1 cellular context compared by ENCODE assay signal in the genomic region with DNA sequence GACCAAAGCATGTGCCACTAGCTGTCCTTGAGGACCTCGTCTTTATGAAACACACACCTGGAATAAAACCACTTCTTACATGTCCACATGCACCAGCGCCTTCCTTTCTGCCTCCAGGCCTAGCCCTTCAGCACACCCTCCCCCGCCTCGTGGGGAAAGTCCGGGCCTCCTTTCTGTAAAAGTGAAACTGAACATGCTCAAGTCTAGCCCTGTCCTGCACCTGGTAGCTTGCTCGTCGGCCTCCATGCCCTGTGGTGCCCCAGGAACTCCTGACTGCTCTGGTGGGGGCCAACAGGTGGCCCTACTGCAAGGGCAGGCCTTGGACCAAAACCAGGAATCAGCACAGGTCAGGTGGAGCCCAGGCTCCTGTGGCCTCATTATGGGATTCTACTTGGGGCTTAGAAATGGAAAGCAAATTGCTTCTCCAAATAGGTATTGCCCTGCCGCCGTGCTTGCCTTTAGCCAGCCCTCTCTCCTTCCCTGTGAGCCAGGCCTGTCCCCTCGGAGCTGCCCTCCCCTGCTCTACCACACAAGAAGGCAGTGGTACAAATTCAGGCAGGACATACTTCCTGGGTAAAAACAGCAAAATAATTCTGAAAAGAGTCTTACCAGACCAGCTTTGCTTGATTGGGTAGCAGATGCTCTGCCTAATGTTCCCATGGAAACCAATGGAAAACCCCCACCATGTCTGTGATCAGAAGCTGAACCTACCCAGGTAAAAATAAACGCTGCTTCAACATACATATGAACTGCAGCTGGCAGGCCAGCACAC.
TF ChIP-seq lines count a peak whose summit lies in the region.

No MANE protein-coding gene starts in this region.

TF ChIP-seq in GM12878, 131 proteins besides CTCF, POLR2A, EP300 and RAD21 (continued from another document and continues in another):
- TF ChIP-seq MYC (IDR thresholded peaks at IDR 0.05; ENCODE audit: insufficient read depth, insufficient read length, insufficient replicate concordance, low read length, severe bottlenecking) (no peak), SMARCA5 (IDR thresholded peaks at IDR 0.05) (0 out of 2 replicates have a peak, but pooled peaks have one; percentile 36), POU2F2 (IDR thresholded peaks at IDR 0.05; ENCODE audit: borderline replicate concordance, low read depth, low read length) (peak; percentile 22; the same call in 1 of the 3 replicates), RCOR1 (conservative IDR thresholded peaks at IDR 0.05; ENCODE audit: low read depth, low read length) (0 out of 2 replicates have a peak, but pooled peaks have one; percentile 16), TCF7 (IDR thresholded peaks at IDR 0.05; ENCODE audit: borderline replicate concordance) (no peak), DPF2 (IDR thresholded peaks at IDR 0.05) (peak; percentile 77), ZNF207 (IDR thresholded peaks at IDR 0.05; ENCODE audit: borderline replicate concordance) (peak; percentile 48; the same call in 1 of the 2 replicates), GATAD2B (conservative IDR thresholded peaks at IDR 0.05; ENCODE audit: low read depth) (peak; percentile 76), EED (IDR thresholded peaks at IDR 0.05; ENCODE audit: low read depth) (peak; percentile 71), BHLHE40 (IDR thresholded peaks at IDR 0.05; ENCODE audit: borderline replicate concordance in 1 of 2, low read depth in 2 of 2, low read length in 1 of 2) (peak; percentile 32 to 34; a peak in 2 of 4 replicates), HDGF (IDR thresholded peaks at IDR 0.05) (no peak), RUNX3 (IDR thresholded peaks at IDR 0.05; ENCODE audit: low read length) (peak; percentile 60), SMAD5 (IDR thresholded peaks at IDR 0.05; ENCODE audit: low read depth) (peak; percentile 53), TBL1XR1 (IDR thresholded peaks at IDR 0.05; ENCODE audit: low read depth, low read length) (peak; percentile 66; the same call in 1 of the 2 replicates), SP1 (IDR thresholded peaks at IDR 0.05; ENCODE audit: low read depth, low read length) (peak; percentile 57), SMAD1 (IDR thresholded peaks at IDR 0.05; ENCODE audit: low read depth, partially characterized antibody) (no peak), EGR1 (IDR thresholded peaks at IDR 0.05; ENCODE audit: borderline replicate concordance in 1 of 2, low read depth in 2 of 2, low read length in 2 of 2) (peak in 1 of 2 experiments; percentile 75; a peak in 1 of 3 replicates), CHD2 (IDR thresholded peaks at IDR 0.05; ENCODE audit: borderline replicate concordance, low read depth, low read length) (peak; percentile 75), POLR2AphosphoS5 (IDR thresholded peaks at IDR 0.05; ENCODE audit: low read length) (peak; percentile 69; the same call in 1 of the 2 replicates), RELA (IDR thresholded peaks at IDR 0.05; ENCODE audit: borderline replicate concordance, partially characterized antibody) (peak; percentile 78), ETV6 (conservative IDR thresholded peaks at IDR 0.05 in 1 of 2, IDR thresholded peaks at IDR 0.05 in 1 of 2; ENCODE audit: borderline replicate concordance in 1 of 2, low read depth in 1 of 2) (0 out of 4 replicates have a peak, but pooled peaks of 1 of the 2 experiments have one; percentile 55), EZH2 (IDR thresholded peaks at IDR 0.05; ENCODE audit: borderline replicate concordance, control insufficient read depth, low read depth, low read length) (no peak)
- TF ChIP-seq, protein P1, sequence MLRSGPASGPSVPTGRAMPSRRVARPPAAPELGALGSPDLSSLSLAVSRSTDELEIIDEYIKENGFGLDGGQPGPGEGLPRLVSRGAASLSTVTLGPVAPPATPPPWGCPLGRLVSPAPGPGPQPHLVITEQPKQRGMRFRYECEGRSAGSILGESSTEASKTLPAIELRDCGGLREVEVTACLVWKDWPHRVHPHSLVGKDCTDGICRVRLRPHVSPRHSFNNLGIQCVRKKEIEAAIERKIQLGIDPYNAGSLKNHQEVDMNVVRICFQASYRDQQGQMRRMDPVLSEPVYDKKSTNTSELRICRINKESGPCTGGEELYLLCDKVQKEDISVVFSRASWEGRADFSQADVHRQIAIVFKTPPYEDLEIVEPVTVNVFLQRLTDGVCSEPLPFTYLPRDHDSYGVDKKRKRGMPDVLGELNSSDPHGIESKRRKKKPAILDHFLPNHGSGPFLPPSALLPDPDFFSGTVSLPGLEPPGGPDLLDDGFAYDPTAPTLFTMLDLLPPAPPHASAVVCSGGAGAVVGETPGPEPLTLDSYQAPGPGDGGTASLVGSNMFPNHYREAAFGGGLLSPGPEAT (IDR thresholded peaks at IDR 0.05; ENCODE audit: low read depth), result peak; percentile 81; the same call in 1 of the 2 replicates
- TF ChIP-seq, protein P2, sequence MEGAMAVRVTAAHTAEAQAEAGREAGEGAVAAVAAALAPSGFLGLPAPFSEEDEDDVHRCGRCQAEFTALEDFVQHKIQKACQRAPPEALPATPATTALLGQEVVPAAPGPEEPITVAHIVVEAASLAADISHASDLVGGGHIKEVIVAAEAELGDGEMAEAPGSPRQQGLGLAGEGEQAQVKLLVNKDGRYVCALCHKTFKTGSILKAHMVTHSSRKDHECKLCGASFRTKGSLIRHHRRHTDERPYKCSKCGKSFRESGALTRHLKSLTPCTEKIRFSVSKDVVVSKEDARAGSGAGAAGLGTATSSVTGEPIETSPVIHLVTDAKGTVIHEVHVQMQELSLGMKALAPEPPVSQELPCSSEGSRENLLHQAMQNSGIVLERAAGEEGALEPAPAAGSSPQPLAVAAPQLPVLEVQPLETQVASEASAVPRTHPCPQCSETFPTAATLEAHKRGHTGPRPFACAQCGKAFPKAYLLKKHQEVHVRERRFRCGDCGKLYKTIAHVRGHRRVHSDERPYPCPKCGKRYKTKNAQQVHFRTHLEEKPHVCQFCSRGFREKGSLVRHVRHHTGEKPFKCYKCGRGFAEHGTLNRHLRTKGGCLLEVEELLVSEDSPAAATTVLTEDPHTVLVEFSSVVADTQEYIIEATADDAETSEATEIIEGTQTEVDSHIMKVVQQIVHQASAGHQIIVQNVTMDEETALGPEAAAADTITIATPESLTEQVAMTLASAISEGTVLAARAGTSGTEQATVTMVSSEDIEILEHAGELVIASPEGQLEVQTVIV (IDR thresholded peaks at IDR 0.05; ENCODE audit: borderline replicate concordance, partially characterized antibody), result no peak
- TF ChIP-seq, protein P3, sequence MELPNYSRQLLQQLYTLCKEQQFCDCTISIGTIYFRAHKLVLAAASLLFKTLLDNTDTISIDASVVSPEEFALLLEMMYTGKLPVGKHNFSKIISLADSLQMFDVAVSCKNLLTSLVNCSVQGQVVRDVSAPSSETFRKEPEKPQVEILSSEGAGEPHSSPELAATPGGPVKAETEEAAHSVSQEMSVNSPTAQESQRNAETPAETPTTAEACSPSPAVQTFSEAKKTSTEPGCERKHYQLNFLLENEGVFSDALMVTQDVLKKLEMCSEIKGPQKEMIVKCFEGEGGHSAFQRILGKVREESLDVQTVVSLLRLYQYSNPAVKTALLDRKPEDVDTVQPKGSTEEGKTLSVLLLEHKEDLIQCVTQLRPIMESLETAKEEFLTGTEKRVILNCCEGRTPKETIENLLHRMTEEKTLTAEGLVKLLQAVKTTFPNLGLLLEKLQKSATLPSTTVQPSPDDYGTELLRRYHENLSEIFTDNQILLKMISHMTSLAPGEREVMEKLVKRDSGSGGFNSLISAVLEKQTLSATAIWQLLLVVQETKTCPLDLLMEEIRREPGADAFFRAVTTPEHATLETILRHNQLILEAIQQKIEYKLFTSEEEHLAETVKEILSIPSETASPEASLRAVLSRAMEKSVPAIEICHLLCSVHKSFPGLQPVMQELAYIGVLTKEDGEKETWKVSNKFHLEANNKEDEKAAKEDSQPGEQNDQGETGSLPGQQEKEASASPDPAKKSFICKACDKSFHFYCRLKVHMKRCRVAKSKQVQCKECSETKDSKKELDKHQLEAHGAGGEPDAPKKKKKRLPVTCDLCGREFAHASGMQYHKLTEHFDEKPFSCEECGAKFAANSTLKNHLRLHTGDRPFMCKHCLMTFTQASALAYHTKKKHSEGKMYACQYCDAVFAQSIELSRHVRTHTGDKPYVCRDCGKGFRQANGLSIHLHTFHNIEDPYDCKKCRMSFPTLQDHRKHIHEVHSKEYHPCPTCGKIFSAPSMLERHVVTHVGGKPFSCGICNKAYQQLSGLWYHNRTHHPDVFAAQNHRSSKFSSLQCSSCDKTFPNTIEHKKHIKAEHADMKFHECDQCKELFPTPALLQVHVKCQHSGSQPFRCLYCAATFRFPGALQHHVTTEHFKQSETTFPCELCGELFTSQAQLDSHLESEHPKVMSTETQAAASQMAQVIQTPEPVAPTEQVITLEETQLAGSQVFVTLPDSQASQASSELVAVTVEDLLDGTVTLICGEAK (IDR thresholded peaks at IDR 0.05; ENCODE audit: borderline replicate concordance), result no peak
- TF ChIP-seq, protein P4, sequence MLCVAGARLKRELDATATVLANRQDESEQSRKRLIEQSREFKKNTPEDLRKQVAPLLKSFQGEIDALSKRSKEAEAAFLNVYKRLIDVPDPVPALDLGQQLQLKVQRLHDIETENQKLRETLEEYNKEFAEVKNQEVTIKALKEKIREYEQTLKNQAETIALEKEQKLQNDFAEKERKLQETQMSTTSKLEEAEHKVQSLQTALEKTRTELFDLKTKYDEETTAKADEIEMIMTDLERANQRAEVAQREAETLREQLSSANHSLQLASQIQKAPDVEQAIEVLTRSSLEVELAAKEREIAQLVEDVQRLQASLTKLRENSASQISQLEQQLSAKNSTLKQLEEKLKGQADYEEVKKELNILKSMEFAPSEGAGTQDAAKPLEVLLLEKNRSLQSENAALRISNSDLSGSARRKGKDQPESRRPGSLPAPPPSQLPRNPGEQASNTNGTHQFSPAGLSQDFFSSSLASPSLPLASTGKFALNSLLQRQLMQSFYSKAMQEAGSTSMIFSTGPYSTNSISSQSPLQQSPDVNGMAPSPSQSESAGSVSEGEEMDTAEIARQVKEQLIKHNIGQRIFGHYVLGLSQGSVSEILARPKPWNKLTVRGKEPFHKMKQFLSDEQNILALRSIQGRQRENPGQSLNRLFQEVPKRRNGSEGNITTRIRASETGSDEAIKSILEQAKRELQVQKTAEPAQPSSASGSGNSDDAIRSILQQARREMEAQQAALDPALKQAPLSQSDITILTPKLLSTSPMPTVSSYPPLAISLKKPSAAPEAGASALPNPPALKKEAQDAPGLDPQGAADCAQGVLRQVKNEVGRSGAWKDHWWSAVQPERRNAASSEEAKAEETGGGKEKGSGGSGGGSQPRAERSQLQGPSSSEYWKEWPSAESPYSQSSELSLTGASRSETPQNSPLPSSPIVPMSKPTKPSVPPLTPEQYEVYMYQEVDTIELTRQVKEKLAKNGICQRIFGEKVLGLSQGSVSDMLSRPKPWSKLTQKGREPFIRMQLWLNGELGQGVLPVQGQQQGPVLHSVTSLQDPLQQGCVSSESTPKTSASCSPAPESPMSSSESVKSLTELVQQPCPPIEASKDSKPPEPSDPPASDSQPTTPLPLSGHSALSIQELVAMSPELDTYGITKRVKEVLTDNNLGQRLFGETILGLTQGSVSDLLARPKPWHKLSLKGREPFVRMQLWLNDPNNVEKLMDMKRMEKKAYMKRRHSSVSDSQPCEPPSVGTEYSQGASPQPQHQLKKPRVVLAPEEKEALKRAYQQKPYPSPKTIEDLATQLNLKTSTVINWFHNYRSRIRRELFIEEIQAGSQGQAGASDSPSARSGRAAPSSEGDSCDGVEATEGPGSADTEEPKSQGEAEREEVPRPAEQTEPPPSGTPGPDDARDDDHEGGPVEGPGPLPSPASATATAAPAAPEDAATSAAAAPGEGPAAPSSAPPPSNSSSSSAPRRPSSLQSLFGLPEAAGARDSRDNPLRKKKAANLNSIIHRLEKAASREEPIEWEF (IDR thresholded peaks at IDR 0.05; ENCODE audit: insufficient replicate concordance, low read depth, low read length), result peak; percentile 39
- TF ChIP-seq, protein P5, sequence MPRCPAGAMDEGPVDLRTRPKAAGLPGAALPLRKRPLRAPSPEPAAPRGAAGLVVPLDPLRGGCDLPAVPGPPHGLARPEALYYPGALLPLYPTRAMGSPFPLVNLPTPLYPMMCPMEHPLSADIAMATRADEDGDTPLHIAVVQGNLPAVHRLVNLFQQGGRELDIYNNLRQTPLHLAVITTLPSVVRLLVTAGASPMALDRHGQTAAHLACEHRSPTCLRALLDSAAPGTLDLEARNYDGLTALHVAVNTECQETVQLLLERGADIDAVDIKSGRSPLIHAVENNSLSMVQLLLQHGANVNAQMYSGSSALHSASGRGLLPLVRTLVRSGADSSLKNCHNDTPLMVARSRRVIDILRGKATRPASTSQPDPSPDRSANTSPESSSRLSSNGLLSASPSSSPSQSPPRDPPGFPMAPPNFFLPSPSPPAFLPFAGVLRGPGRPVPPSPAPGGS (IDR thresholded peaks at IDR 0.05; ENCODE audit: borderline replicate concordance, insufficient read depth, low read depth, low read length, poor library complexity, severe bottlenecking), result no peak
- TF ChIP-seq, protein P6, sequence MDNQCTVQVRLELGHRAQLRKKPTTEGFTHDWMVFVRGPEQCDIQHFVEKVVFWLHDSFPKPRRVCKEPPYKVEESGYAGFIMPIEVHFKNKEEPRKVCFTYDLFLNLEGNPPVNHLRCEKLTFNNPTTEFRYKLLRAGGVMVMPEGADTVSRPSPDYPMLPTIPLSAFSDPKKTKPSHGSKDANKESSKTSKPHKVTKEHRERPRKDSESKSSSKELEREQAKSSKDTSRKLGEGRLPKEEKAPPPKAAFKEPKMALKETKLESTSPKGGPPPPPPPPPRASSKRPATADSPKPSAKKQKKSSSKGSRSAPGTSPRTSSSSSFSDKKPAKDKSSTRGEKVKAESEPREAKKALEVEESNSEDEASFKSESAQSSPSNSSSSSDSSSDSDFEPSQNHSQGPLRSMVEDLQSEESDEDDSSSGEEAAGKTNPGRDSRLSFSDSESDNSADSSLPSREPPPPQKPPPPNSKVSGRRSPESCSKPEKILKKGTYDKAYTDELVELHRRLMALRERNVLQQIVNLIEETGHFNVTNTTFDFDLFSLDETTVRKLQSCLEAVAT (IDR thresholded peaks at IDR 0.05), result 0 out of 2 replicates have a peak, but pooled peaks have one; percentile 19
- TF ChIP-seq, protein P7, sequence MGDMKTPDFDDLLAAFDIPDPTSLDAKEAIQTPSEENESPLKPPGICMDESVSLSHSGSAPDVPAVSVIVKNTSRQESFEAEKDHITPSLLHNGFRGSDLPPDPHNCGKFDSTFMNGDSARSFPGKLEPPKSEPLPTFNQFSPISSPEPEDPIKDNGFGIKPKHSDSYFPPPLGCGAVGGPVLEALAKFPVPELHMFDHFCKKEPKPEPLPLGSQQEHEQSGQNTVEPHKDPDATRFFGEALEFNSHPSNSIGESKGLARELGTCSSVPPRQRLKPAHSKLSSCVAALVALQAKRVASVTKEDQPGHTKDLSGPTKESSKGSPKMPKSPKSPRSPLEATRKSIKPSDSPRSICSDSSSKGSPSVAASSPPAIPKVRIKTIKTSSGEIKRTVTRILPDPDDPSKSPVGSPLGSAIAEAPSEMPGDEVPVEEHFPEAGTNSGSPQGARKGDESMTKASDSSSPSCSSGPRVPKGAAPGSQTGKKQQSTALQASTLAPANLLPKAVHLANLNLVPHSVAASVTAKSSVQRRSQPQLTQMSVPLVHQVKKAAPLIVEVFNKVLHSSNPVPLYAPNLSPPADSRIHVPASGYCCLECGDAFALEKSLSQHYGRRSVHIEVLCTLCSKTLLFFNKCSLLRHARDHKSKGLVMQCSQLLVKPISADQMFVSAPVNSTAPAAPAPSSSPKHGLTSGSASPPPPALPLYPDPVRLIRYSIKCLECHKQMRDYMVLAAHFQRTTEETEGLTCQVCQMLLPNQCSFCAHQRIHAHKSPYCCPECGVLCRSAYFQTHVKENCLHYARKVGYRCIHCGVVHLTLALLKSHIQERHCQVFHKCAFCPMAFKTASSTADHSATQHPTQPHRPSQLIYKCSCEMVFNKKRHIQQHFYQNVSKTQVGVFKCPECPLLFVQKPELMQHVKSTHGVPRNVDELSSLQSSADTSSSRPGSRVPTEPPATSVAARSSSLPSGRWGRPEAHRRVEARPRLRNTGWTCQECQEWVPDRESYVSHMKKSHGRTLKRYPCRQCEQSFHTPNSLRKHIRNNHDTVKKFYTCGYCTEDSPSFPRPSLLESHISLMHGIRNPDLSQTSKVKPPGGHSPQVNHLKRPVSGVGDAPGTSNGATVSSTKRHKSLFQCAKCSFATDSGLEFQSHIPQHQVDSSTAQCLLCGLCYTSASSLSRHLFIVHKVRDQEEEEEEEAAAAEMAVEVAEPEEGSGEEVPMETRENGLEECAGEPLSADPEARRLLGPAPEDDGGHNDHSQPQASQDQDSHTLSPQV (IDR thresholded peaks at IDR 0.05), result peak; percentile 75; the same call in 1 of the 2 replicates
